8 cellular contexts compared by ENCODE assay signal in the genomic region with DNA sequence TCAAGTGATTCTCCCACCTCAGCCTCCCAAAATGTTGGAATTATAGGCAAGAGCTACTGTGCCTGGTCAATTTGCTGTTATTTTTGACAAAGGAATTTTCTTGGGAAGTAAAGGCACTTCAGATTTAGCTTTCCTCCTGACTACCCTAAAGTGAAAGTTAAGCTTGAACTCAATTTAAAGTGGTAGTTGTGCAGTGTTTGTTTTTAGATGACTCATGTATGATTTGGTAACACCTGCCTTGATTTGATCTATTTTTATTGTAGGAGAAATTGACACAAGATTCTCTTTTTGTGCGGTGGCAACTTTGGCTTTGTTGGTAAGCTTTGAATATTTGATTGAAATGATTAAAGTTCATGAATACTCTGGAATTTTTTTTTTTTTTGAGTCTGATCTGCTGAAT. TPM values are rescaled to one million over a fixed set of nuclear protein-coding genes. Genes with fewer than 3 reads are reported as not detected.
DNase-seq lines count a peak whose midpoint lies in the region; ATAC-seq and TF ChIP-seq lines count a peak whose summit lies in the region.

No MANE protein-coding gene starts in this region.

- H3K27ac Mint-ChIP-seq in activated CD4-positive, alpha-beta T cell treated with anti-CD3 and anti-CD28 coated beads, Interleukin-2, amount 10 ng/mL, durations not matched to agents 24 days and 14 days = peak overlapping the region; percentile 36
- peak overlapping the region; percentile 99 for H3K27ac Mint-ChIP-seq in stimulated activated memory B cell treated with anti-CD40 and anti-IgM and Interleukin-4, amounts not matched to agents 10 μg/mL and 1 μg/mL and 100 μg/mL, for 72 hours

- no peaks in the 10 kb centered on the region for H3K4me1 ChIP-seq in fibroblast of lung (ENCODE audit: control insufficient read depth, extremely low read depth, insufficient read depth, low read length)

- intact Hi-C loops in activated CD4-positive, alpha-beta T cell treated with anti-CD3 and anti-CD28 coated beads, Interleukin-2, amount 10 ng/mL, durations not matched to agents 24 days and 14 days (cut with micrococcal nuclease) = no loop called here

- no peaks in the 10 kb centered on the region for H3K27me3 ChIP-seq in fibroblast of lung (ENCODE audit: control insufficient read depth, insufficient read depth, low read length)

- H3K36me3 Mint-ChIP-seq in activated CD4-positive, alpha-beta T cell treated with anti-CD3 and anti-CD28 coated beads, Interleukin-2, amount 10 ng/mL, durations not matched to agents 24 days and 14 days (ENCODE audit: low read depth) = peaks cover 90% of the 10 kb centered on the region
- peaks cover 88% of the 10 kb centered on the region for H3K36me3 Mint-ChIP-seq in stimulated activated memory B cell treated with anti-CD40 and anti-IgM and Interleukin-4, amounts not matched to agents 10 μg/mL and 1 μg/mL and 100 μg/mL, for 72 hours

- peak overlapping the region; percentile 89 for H3K4me3 Mint-ChIP-seq in activated CD4-positive, alpha-beta T cell treated with anti-CD3 and anti-CD28 coated beads, Interleukin-2, amount 10 ng/mL, durations not matched to agents 24 days and 14 days
- peak overlapping the region; percentile 99 for H3K4me3 Mint-ChIP-seq in stimulated activated memory B cell treated with anti-CD40 and anti-IgM and Interleukin-4, amounts not matched to agents 10 μg/mL and 1 μg/mL and 100 μg/mL, for 72 hours

- no peak for TF ChIP-seq CTCF in fibroblast of lung (conservative IDR thresholded peaks at IDR 0.05 in 1 of 2, IDR thresholded peaks at IDR 0.05 in 1 of 2; ENCODE audit: low read depth in 1 of 2, low read length in 2 of 2)

- ATAC-seq in stimulated activated memory B cell treated with anti-CD40 and anti-IgM and Interleukin-4, amounts not matched to agents 10 μg/mL and 1 μg/mL and 100 μg/mL, for 72 hours = no peak

- H3K4me3 ChIP-seq in SK-N-MC (peak overlapping the region; percentile 86), fibroblast of lung (replicated peaks in 1 of 4; ENCODE audit: control extremely low read depth in 1 of 4, insufficient read depth in 1 of 4, low read depth in 3 of 4, low read length in 4 of 4) (peak overlapping the region in 1 of 4 experiments; percentile 15)

- no peak overlapping the region for H2AFZ ChIP-seq in fibroblast of lung (ENCODE audit: low read length)

- H3K27ac ChIP-seq in SK-N-MC = peak overlapping the region; percentile 59
- H3K27ac ChIP-seq in fibroblast of lung (ENCODE audit: insufficient read depth, low read length) = no peak overlapping the region

- no peaks in the 10 kb centered on the region for H3K9me3 Mint-ChIP-seq in activated CD4-positive, alpha-beta T cell treated with anti-CD3 and anti-CD28 coated beads, Interleukin-2, amount 10 ng/mL, durations not matched to agents 24 days and 14 days
- no peaks in the 10 kb centered on the region for H3K9me3 Mint-ChIP-seq in stimulated activated memory B cell treated with anti-CD40 and anti-IgM and Interleukin-4, amounts not matched to agents 10 μg/mL and 1 μg/mL and 100 μg/mL, for 72 hours

- H3K36me3 ChIP-seq in SK-N-MC (ENCODE audit: insufficient read depth, low read length) (peaks cover 92% of the 10 kb centered on the region), fibroblast of lung (ENCODE audit: control insufficient read depth, insufficient read depth, low read length) (peaks cover 8% of the 10 kb centered on the region)

- H3K27me3 Mint-ChIP-seq in activated CD4-positive, alpha-beta T cell treated with anti-CD3 and anti-CD28 coated beads, Interleukin-2, amount 10 ng/mL, durations not matched to agents 24 days and 14 days = no peaks in the 10 kb centered on the region
- H3K27me3 Mint-ChIP-seq in stimulated activated memory B cell treated with anti-CD40 and anti-IgM and Interleukin-4, amounts not matched to agents 10 μg/mL and 1 μg/mL and 100 μg/mL, for 72 hours = no peaks in the 10 kb centered on the region

- peak overlapping the region; percentile 46 for H3K9ac ChIP-seq in SK-N-MC (ENCODE audit: insufficient read length)
- H3K9ac ChIP-seq in fibroblast of lung (ENCODE audit: insufficient read depth, low read length) = no peak overlapping the region

- DNase-seq in activated CD4-positive, alpha-beta T cell treated with anti-CD3 and anti-CD28 coated beads, Interleukin-2, amount 10 ng/mL, durations not matched to agents 24 days and 14 days = no peak
- no peak for DNase-seq in activated CD4-positive, alpha-beta T cell treated with anti-CD3 and anti-CD28 coated beads for 48 hours
- DNase-seq in SK-N-MC (ENCODE audit: low read depth, low spot score) (no peak), fibroblast of lung (ENCODE audit: low read depth in 2 of 2) (peak; percentile 45), NCI-H1436 treated with DMSO at 0.1 percent for 48 hours (lab: John Stamatoyannopoulos, UW) (no peak), anterior cingulate cortex (lab: John Stamatoyannopoulos, UW) (no peak)
- no peak for DNase-seq in stimulated activated CD4-positive, alpha-beta T cell treated with anti-CD3 and anti-CD28 coated beads, Interleukin-4, amount 100 ng/mL, for 24 hours

- no peak overlapping the region for H3K4me2 ChIP-seq in fibroblast of lung (ENCODE audit: extremely low read depth, insufficient read depth, low read length)

- no peaks in the 10 kb centered on the region for H3K9me3 ChIP-seq in SK-N-MC (ENCODE audit: low read depth, low read length)
- H3K9me3 ChIP-seq in fibroblast of lung (ENCODE audit: control insufficient read depth, insufficient read depth, low read depth, low read length) = no peaks in the 10 kb centered on the region

- H4K20me1 ChIP-seq in fibroblast of lung (ENCODE audit: control insufficient read depth, extremely low read depth, insufficient read depth, low read length) = peaks cover 2% of the 10 kb centered on the region

- peaks cover 56% of the 10 kb centered on the region for H3K79me2 ChIP-seq in fibroblast of lung (ENCODE audit: control insufficient read depth, insufficient read depth, low read length)

- peaks cover 44% of the 10 kb centered on the region for H3K4me1 Mint-ChIP-seq in activated CD4-positive, alpha-beta T cell treated with anti-CD3 and anti-CD28 coated beads, Interleukin-2, amount 10 ng/mL, durations not matched to agents 24 days and 14 days
- peaks cover 57% of the 10 kb centered on the region for H3K4me1 Mint-ChIP-seq in stimulated activated memory B cell treated with anti-CD40 and anti-IgM and Interleukin-4, amounts not matched to agents 10 μg/mL and 1 μg/mL and 100 μg/mL, for 72 hours

RNA-seq across cellular contexts. Expression of a gene that starts 5.0 kb away (rescaled TPM):
- total RNA-seq in activated CD4-positive, alpha-beta T cell treated with anti-CD3 and anti-CD28 coated beads, Interleukin-2, amount 10 ng/mL, durations not matched to agents 24 days and 14 days = 235 and 237 TPM in 2 replicates
- 75.0 and 83.2 TPM in 2 replicates for total RNA-seq in fibroblast of lung
- 74.5 and 87.5 TPM in 2 replicates for polyA plus RNA-seq in fibroblast of lung
- polyA plus RNA-seq in fibroblast of lung (2012) = 45.1 and 53.8 TPM in 2 replicates
- polyA minus RNA-seq in fibroblast of lung (ENCODE audit: low replicate concordance) = 8.4 and 12.2 TPM in 2 replicates

RNA-seq across cellular contexts. Expression of a gene that starts 5.7 kb away (rescaled TPM):
- total RNA-seq in activated CD4-positive, alpha-beta T cell treated with anti-CD3 and anti-CD28 coated beads, Interleukin-2, amount 10 ng/mL, durations not matched to agents 24 days and 14 days = 0.33 and 0.42 TPM in 2 replicates
- 0.66 and 0.77 TPM in 2 replicates for total RNA-seq in fibroblast of lung
- polyA plus RNA-seq in fibroblast of lung = 0.02 TPM in 1 of 2 replicates, not detected in the other
- not detected in 2 replicates for polyA plus RNA-seq in fibroblast of lung (2012)
- 0.37 TPM in 1 of 2 replicates, not detected in the other for polyA minus RNA-seq in fibroblast of lung (ENCODE audit: low replicate concordance)

Comparison
In these comparisons a context has a peak if more than half of its experiments do, and no peak if none do; other contexts are left out.
1. DNase-seq: peak in fibroblast of lung (2 of 2); none in activated CD4-positive, alpha-beta T cell treated with anti-CD3 and anti-CD28 coated beads, Interleukin-2, amount 10 ng/mL, durations not matched to agents 24 days and 14 days (single experiment), activated CD4-positive, alpha-beta T cell treated with anti-CD3 and anti-CD28 coated beads for 48 hours (single experiment), SK-N-MC (single experiment), NCI-H1436 treated with DMSO at 0.1 percent for 48 hours (single experiment), stimulated activated CD4-positive, alpha-beta T cell treated with anti-CD3 and anti-CD28 coated beads, Interleukin-4, amount 100 ng/mL, for 24 hours (single experiment) and anterior cingulate cortex (0 of 58).